ENCODE assay signal across 8 cellular contexts in the genomic region with DNA sequence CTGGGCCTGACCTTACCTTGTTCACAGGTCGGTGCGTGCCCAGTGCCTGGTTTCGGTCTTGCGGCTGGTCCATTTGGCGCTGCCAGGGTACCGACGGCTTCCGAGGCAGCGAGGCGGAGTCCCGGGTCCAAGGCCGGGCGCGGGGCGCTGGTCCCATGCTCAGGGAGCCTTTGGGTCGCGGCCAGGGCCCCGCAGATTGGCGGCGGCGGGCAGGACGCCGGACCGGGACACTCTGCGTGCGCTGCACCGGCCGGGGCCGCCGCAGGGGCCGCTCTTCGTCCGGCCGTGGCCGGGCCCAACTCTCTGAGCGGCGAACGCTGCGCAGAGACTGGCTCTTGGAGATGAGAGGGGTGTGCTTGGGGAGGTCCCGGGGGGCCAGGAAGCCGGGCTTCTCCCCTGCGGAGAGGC. TPM values are rescaled to one million over a fixed set of nuclear protein-coding genes. Genes with fewer than 3 reads are reported as not detected.
DNase-seq lines count a peak whose midpoint lies in the region; ATAC-seq and TF ChIP-seq lines count a peak whose summit lies in the region.
"Had no signal": no experiment of that assay in that cellular context is flagged by ENCODE, and none has a peak within 500 bp of the region (broad histone marks: within the 10 kb centered on the region; RNA-seq: fewer than 3 reads in every experiment).

No MANE protein-coding gene starts in this region.

- CTCF ChIA-PET in activated CD4-positive, alpha-beta T cell treated with anti-CD3 and anti-CD28 coated beads, Interleukin-2, amount 10 ng/mL, durations not matched to agents 7 days and 5 days (lab: Charles Lee): interaction anchor here (1.0 to 1.6 kb wide), 3 partner anchors 16 to 103 kb away, joined by 4 to 6 read pairs (median 5); no protein-coding TSS in a partner anchor

- no peaks in the 10 kb centered on the region for H3K9me3 Mint-ChIP-seq in progenitor cell of endocrine pancreas (ENCODE audit: low read depth)
- H3K9me3 Mint-ChIP-seq in activated CD4-positive, alpha-beta T cell treated with anti-CD3 and anti-CD28 coated beads, Interleukin-2, amount 10 ng/mL, durations not matched to agents 7 days and 5 days: no peaks in the 10 kb centered on the region

- POLR2A ChIA-PET in activated CD4-positive, alpha-beta T cell treated with anti-CD3 and anti-CD28 coated beads, Interleukin-2, amount 10 ng/mL, durations not matched to agents 7 days and 5 days (lab: Charles Lee): interaction anchor here (1.4 kb wide), 1 partner anchor 10 kb away, joined by 4 read pairs; no protein-coding TSS in a partner anchor

- no peak overlapping the region for H3K27ac ChIP-seq in foreskin keratinocyte
- H3K27ac ChIP-seq: epithelial cell of prostate had no signal

- DNase-seq in HuH-7 (ENCODE audit: low spot score) (peak; percentile 67), foreskin keratinocyte (no peak), progenitor cell of endocrine pancreas (ENCODE audit: low spot score, unreplicated experiment) (no peak), activated gamma-delta T cell treated with Interleukin-2 at 50 U/mL for 16 hours (no peak)
- no peak for DNase-seq in activated CD4-positive, alpha-beta T cell treated with anti-CD3 and anti-CD28 coated beads, Interleukin-2, amount 10 ng/mL, durations not matched to agents 7 days and 5 days
- DNase-seq: NCI-H2081 treated with DMSO at 0.1 percent for 48 hours had no signal

- H3K4me1 Mint-ChIP-seq in progenitor cell of endocrine pancreas (ENCODE audit: low read depth): peaks cover 11% of the 10 kb centered on the region
- H3K4me1 Mint-ChIP-seq in activated CD4-positive, alpha-beta T cell treated with anti-CD3 and anti-CD28 coated beads, Interleukin-2, amount 10 ng/mL, durations not matched to agents 7 days and 5 days: peaks cover 38% of the 10 kb centered on the region

- H3K27me3 ChIP-seq in foreskin keratinocyte: peaks cover 56% of the 10 kb centered on the region

- H3K4me1 ChIP-seq in foreskin keratinocyte: no peaks in the 10 kb centered on the region

- peaks cover 45% of the 10 kb centered on the region for H3K27me3 Mint-ChIP-seq in progenitor cell of endocrine pancreas
- no peaks in the 10 kb centered on the region for H3K27me3 Mint-ChIP-seq in activated CD4-positive, alpha-beta T cell treated with anti-CD3 and anti-CD28 coated beads, Interleukin-2, amount 10 ng/mL, durations not matched to agents 7 days and 5 days

- H3K36me3 Mint-ChIP-seq in progenitor cell of endocrine pancreas (ENCODE audit: insufficient read depth): peaks cover 2% of the 10 kb centered on the region
- H3K36me3 Mint-ChIP-seq in activated CD4-positive, alpha-beta T cell treated with anti-CD3 and anti-CD28 coated beads, Interleukin-2, amount 10 ng/mL, durations not matched to agents 7 days and 5 days (ENCODE audit: low read depth): peaks cover 63% of the 10 kb centered on the region

- ATAC-seq in foreskin keratinocyte (no peak), GM21367 (IDR thresholded peaks at IDR 0.05; ENCODE audit: unreplicated experiment) (no peak)

- no peak overlapping the region for H3K27ac Mint-ChIP-seq in progenitor cell of endocrine pancreas
- H3K27ac Mint-ChIP-seq in activated CD4-positive, alpha-beta T cell treated with anti-CD3 and anti-CD28 coated beads, Interleukin-2, amount 10 ng/mL, durations not matched to agents 7 days and 5 days: no peak overlapping the region

- no peak overlapping the region for H3K4me3 Mint-ChIP-seq in progenitor cell of endocrine pancreas (ENCODE audit: low read depth)
- H3K4me3 Mint-ChIP-seq in activated CD4-positive, alpha-beta T cell treated with anti-CD3 and anti-CD28 coated beads, Interleukin-2, amount 10 ng/mL, durations not matched to agents 7 days and 5 days: no peak overlapping the region

- peak; percentile 34 for TF ChIP-seq CTCF in foreskin keratinocyte (conservative IDR thresholded peaks at IDR 0.05)
- TF ChIP-seq CTCF in progenitor cell of endocrine pancreas (IDR thresholded peaks at IDR 0.05; ENCODE audit: unreplicated experiment): peak; percentile 35

RNA-seq across cellular contexts. Expression of a gene that starts 3.3 kb away (rescaled TPM):
- total RNA-seq in foreskin keratinocyte: 16.7 TPM in 2 replicates
- polyA plus RNA-seq in foreskin keratinocyte: 21.9 and 22.2 TPM in 2 replicates
- total RNA-seq in progenitor cell of endocrine pancreas: 60.6 and 61.6 TPM in 2 replicates
- 10 to 100 TPM; 28.7 to 31.6 TPM for total RNA-seq in activated CD4-positive, alpha-beta T cell treated with anti-CD3 and anti-CD28 coated beads, Interleukin-2, amount 10 ng/mL, durations not matched to agents 7 days and 5 days

RNA-seq across cellular contexts. Expression of a gene that starts 11.2 kb away (rescaled TPM):
- not detected in 2 replicates for total RNA-seq in foreskin keratinocyte
- polyA plus RNA-seq in foreskin keratinocyte: not detected in 2 replicates
- total RNA-seq in progenitor cell of endocrine pancreas: not detected in 2 replicates
- 100 to 1,000 TPM; 120 to 123 TPM for total RNA-seq in activated CD4-positive, alpha-beta T cell treated with anti-CD3 and anti-CD28 coated beads, Interleukin-2, amount 10 ng/mL, durations not matched to agents 7 days and 5 days

RNA-seq across cellular contexts. Expression of a gene that starts 26.2 kb away (rescaled TPM):
- total RNA-seq in foreskin keratinocyte: not detected in 2 replicates
- polyA plus RNA-seq in foreskin keratinocyte: not detected in 2 replicates
- not detected in 2 replicates for total RNA-seq in progenitor cell of endocrine pancreas
- total RNA-seq in activated CD4-positive, alpha-beta T cell treated with anti-CD3 and anti-CD28 coated beads, Interleukin-2, amount 10 ng/mL, durations not matched to agents 7 days and 5 days: under 1 TPM in 1 of 2 experiments, not detected in 1; 0.08 TPM

RNA-seq across cellular contexts. Expression of a gene that starts 34.3 kb away (rescaled TPM):
- total RNA-seq in foreskin keratinocyte: 42.7 and 43.1 TPM in 2 replicates
- polyA plus RNA-seq in foreskin keratinocyte: 32.4 and 35.7 TPM in 2 replicates
- 208 and 228 TPM in 2 replicates for total RNA-seq in progenitor cell of endocrine pancreas
- total RNA-seq in activated CD4-positive, alpha-beta T cell treated with anti-CD3 and anti-CD28 coated beads, Interleukin-2, amount 10 ng/mL, durations not matched to agents 7 days and 5 days: 10 to 100 TPM; 84.3 to 96.7 TPM

RNA-seq across cellular contexts. Expression of a gene that starts 55.2 kb away (rescaled TPM):
- total RNA-seq in foreskin keratinocyte (0.04 and 0.10 TPM in 2 replicates), progenitor cell of endocrine pancreas (not detected in 2 replicates)
- polyA plus RNA-seq in foreskin keratinocyte: 0.02 and 0.03 TPM in 2 replicates
- under 1 TPM; 0.67 to 0.87 TPM for total RNA-seq in activated CD4-positive, alpha-beta T cell treated with anti-CD3 and anti-CD28 coated beads, Interleukin-2, amount 10 ng/mL, durations not matched to agents 7 days and 5 days

Comparison
In these comparisons a context has a peak if more than half of its experiments do, and no peak if none do; other contexts are left out.
1. RNA of a gene that starts 11.2 kb away (total RNA-seq): 120 to 123 TPM in activated CD4-positive, alpha-beta T cell treated with anti-CD3 and anti-CD28 coated beads, Interleukin-2, amount 10 ng/mL, durations not matched to agents 7 days and 5 days; not detected in progenitor cell of endocrine pancreas and not detected in foreskin keratinocyte; every median in the first group is over 100 times any median in the second.